Comparison of ENCODE assay signal across 1 cellular context in the genomic region with DNA sequence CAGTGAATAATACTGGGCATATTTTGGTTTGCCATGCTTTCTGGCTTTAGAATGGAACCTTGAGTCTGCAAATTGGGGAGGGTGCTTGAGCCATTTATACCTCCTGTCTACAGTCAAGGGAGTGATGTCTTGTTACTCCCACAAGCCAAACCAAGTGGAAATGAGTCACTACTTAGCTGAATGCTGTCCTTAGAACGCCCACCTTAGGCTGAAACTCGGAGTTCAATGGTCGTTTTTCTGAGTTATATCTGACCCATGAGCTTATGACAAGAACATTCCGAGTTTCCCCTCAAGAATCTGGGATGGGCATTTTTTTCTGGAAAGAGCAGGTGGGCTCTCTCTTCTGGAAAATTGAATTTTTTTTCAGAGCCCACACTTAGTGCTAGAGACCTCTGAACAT.
TF ChIP-seq lines count a peak whose summit lies in the region.

No MANE protein-coding gene starts in this region.

TF ChIP-seq in GM12878, 131 proteins besides CTCF, POLR2A, EP300 and RAD21 (continued from another document and continues in another):
- TF ChIP-seq SREBF1 (IDR thresholded peaks at IDR 0.05; ENCODE audit: low read length) (no peak), MTA2 (IDR thresholded peaks at IDR 0.05; ENCODE audit: low read depth) (peak; percentile 37; the same call in 1 of the 2 replicates), ZNF207 (IDR thresholded peaks at IDR 0.05; ENCODE audit: borderline replicate concordance) (no peak), WRNIP1 (IDR thresholded peaks at IDR 0.05; ENCODE audit: borderline replicate concordance, low read depth, low read length) (no peak), NFYA (IDR thresholded peaks at IDR 0.05; ENCODE audit: borderline replicate concordance, low read depth, low read length) (no peak), KDM1A (IDR thresholded peaks at IDR 0.05; ENCODE audit: borderline replicate concordance) (no peak), TCF3 (IDR thresholded peaks at IDR 0.05; ENCODE audit: borderline replicate concordance, insufficient read depth, low read depth, low read length) (no peak), ZNF384 (IDR thresholded peaks at IDR 0.05; ENCODE audit: borderline replicate concordance, low read depth, low read length) (no peak), SMAD1 (IDR thresholded peaks at IDR 0.05; ENCODE audit: low read depth, partially characterized antibody) (no peak), EED (IDR thresholded peaks at IDR 0.05; ENCODE audit: low read depth) (peak; percentile 83), DPF2 (IDR thresholded peaks at IDR 0.05) (peak; percentile 50; the same call in 1 of the 2 replicates), SP1 (IDR thresholded peaks at IDR 0.05; ENCODE audit: low read depth, low read length) (peak; percentile 21), CBX3 (IDR thresholded peaks at IDR 0.05; ENCODE audit: borderline replicate concordance, low read depth) (no peak), NFIC (IDR thresholded peaks at IDR 0.05; ENCODE audit: low read depth, low read length) (peak; percentile 89; the same call in 1 of the 2 replicates), RELA (IDR thresholded peaks at IDR 0.05; ENCODE audit: borderline replicate concordance, partially characterized antibody) (no peak), BRCA1 (IDR thresholded peaks at IDR 0.05; ENCODE audit: low read depth, low read length) (no peak), SMARCA5 (IDR thresholded peaks at IDR 0.05) (no peak), HCFC1 (IDR thresholded peaks at IDR 0.05; ENCODE audit: low read length) (no peak), POU2F2 (IDR thresholded peaks at IDR 0.05; ENCODE audit: borderline replicate concordance, low read depth, low read length) (no peak), HDAC6 (IDR thresholded peaks at IDR 0.05; ENCODE audit: unreplicated experiment) (no peak), JUNB (IDR thresholded peaks at IDR 0.05) (peak; percentile 75; the same call in 1 of the 2 replicates), JUND (IDR thresholded peaks at IDR 0.05; ENCODE audit: low read depth, low read length) (no peak), TCF12 (IDR thresholded peaks at IDR 0.05; ENCODE audit: low read depth, low read length) (no peak), IKZF1 (conservative IDR thresholded peaks at IDR 0.05) (peak; percentile 80), IKZF2 (IDR thresholded peaks at IDR 0.05) (peak; percentile 71 to 80), TBL1XR1 (IDR thresholded peaks at IDR 0.05; ENCODE audit: low read depth, low read length) (no peak), IRF4 (IDR thresholded peaks at IDR 0.05; ENCODE audit: low read depth, low read length) (peak; percentile 79; the same call in 1 of the 2 replicates), SIX5 (IDR thresholded peaks at IDR 0.05; ENCODE audit: low read depth, low read length, severe bottlenecking) (no peak), NFXL1 (IDR thresholded peaks at IDR 0.05; ENCODE audit: borderline replicate concordance) (no peak), MTA3 (IDR thresholded peaks at IDR 0.05; ENCODE audit: borderline replicate concordance, low read length) (no peak), ZBED1 (IDR thresholded peaks at IDR 0.05; ENCODE audit: borderline replicate concordance) (peak; percentile 65; the same call in 1 of the 2 replicates), CREB1 (IDR thresholded peaks at IDR 0.05; ENCODE audit: low read depth) (0 out of 2 replicates have a peak, but pooled peaks have one; percentile 21), FOXM1 (IDR thresholded peaks at IDR 0.05; ENCODE audit: low read depth, low read length) (peak; percentile 78; the same call in 1 of the 2 replicates), YY1 (IDR thresholded peaks at IDR 0.05; ENCODE audit: low read depth, low read length) (no peak), NR2F1 (conservative IDR thresholded peaks at IDR 0.05) (no peak), STAT3 (IDR thresholded peaks at IDR 0.05; ENCODE audit: low read depth, low read length) (no peak), SUPT20H (IDR thresholded peaks at IDR 0.05; ENCODE audit: borderline replicate concordance, control insufficient read depth, low read depth, low read length) (no peak), EGR1 (IDR thresholded peaks at IDR 0.05; ENCODE audit: borderline replicate concordance in 1 of 2, low read depth in 2 of 2, low read length in 2 of 2) (peak in 1 of 2 experiments; percentile 64; a peak in 1 of 3 replicates), RFX5 (IDR thresholded peaks at IDR 0.05; ENCODE audit: low read depth, low read length) (no peak), PAX8 (IDR thresholded peaks at IDR 0.05) (no peak), FOS (IDR thresholded peaks at IDR 0.05; ENCODE audit: borderline replicate concordance, extremely low read depth, insufficient read length) (no peak), PAX5 (IDR thresholded peaks at IDR 0.05; ENCODE audit: borderline replicate concordance, low read depth, low read length) (peak; percentile 61; the same call in 1 of the 2 replicates), SMC3 (IDR thresholded peaks at IDR 0.05; ENCODE audit: borderline replicate concordance, low read length) (no peak)
- TF ChIP-seq, protein P1, sequence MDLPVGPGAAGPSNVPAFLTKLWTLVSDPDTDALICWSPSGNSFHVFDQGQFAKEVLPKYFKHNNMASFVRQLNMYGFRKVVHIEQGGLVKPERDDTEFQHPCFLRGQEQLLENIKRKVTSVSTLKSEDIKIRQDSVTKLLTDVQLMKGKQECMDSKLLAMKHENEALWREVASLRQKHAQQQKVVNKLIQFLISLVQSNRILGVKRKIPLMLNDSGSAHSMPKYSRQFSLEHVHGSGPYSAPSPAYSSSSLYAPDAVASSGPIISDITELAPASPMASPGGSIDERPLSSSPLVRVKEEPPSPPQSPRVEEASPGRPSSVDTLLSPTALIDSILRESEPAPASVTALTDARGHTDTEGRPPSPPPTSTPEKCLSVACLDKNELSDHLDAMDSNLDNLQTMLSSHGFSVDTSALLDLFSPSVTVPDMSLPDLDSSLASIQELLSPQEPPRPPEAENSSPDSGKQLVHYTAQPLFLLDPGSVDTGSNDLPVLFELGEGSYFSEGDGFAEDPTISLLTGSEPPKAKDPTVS (IDR thresholded peaks at IDR 0.05; ENCODE audit: low read depth, low read length) = no peak
- TF ChIP-seq, protein P2, sequence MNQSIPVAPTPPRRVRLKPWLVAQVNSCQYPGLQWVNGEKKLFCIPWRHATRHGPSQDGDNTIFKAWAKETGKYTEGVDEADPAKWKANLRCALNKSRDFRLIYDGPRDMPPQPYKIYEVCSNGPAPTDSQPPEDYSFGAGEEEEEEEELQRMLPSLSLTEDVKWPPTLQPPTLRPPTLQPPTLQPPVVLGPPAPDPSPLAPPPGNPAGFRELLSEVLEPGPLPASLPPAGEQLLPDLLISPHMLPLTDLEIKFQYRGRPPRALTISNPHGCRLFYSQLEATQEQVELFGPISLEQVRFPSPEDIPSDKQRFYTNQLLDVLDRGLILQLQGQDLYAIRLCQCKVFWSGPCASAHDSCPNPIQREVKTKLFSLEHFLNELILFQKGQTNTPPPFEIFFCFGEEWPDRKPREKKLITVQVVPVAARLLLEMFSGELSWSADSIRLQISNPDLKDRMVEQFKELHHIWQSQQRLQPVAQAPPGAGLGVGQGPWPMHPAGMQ (IDR thresholded peaks at IDR 0.05; ENCODE audit: borderline replicate concordance) = no peak
- TF ChIP-seq, protein P3, sequence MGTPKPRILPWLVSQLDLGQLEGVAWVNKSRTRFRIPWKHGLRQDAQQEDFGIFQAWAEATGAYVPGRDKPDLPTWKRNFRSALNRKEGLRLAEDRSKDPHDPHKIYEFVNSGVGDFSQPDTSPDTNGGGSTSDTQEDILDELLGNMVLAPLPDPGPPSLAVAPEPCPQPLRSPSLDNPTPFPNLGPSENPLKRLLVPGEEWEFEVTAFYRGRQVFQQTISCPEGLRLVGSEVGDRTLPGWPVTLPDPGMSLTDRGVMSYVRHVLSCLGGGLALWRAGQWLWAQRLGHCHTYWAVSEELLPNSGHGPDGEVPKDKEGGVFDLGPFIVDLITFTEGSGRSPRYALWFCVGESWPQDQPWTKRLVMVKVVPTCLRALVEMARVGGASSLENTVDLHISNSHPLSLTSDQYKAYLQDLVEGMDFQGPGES (IDR thresholded peaks at IDR 0.05) = no peak
- TF ChIP-seq, protein P4, sequence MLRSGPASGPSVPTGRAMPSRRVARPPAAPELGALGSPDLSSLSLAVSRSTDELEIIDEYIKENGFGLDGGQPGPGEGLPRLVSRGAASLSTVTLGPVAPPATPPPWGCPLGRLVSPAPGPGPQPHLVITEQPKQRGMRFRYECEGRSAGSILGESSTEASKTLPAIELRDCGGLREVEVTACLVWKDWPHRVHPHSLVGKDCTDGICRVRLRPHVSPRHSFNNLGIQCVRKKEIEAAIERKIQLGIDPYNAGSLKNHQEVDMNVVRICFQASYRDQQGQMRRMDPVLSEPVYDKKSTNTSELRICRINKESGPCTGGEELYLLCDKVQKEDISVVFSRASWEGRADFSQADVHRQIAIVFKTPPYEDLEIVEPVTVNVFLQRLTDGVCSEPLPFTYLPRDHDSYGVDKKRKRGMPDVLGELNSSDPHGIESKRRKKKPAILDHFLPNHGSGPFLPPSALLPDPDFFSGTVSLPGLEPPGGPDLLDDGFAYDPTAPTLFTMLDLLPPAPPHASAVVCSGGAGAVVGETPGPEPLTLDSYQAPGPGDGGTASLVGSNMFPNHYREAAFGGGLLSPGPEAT (IDR thresholded peaks at IDR 0.05; ENCODE audit: low read depth) = peak; percentile 20; the same call in 1 of the 2 replicates
- TF ChIP-seq, protein P5, sequence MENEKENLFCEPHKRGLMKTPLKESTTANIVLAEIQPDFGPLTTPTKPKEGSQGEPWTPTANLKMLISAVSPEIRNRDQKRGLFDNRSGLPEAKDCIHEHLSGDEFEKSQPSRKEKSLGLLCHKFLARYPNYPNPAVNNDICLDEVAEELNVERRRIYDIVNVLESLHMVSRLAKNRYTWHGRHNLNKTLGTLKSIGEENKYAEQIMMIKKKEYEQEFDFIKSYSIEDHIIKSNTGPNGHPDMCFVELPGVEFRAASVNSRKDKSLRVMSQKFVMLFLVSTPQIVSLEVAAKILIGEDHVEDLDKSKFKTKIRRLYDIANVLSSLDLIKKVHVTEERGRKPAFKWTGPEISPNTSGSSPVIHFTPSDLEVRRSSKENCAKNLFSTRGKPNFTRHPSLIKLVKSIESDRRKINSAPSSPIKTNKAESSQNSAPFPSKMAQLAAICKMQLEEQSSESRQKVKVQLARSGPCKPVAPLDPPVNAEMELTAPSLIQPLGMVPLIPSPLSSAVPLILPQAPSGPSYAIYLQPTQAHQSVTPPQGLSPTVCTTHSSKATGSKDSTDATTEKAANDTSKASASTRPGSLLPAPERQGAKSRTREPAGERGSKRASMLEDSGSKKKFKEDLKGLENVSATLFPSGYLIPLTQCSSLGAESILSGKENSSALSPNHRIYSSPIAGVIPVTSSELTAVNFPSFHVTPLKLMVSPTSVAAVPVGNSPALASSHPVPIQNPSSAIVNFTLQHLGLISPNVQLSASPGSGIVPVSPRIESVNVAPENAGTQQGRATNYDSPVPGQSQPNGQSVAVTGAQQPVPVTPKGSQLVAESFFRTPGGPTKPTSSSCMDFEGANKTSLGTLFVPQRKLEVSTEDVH (IDR thresholded peaks at IDR 0.05; ENCODE audit: low read depth, partially characterized antibody) = no peak
- TF ChIP-seq, protein P6, sequence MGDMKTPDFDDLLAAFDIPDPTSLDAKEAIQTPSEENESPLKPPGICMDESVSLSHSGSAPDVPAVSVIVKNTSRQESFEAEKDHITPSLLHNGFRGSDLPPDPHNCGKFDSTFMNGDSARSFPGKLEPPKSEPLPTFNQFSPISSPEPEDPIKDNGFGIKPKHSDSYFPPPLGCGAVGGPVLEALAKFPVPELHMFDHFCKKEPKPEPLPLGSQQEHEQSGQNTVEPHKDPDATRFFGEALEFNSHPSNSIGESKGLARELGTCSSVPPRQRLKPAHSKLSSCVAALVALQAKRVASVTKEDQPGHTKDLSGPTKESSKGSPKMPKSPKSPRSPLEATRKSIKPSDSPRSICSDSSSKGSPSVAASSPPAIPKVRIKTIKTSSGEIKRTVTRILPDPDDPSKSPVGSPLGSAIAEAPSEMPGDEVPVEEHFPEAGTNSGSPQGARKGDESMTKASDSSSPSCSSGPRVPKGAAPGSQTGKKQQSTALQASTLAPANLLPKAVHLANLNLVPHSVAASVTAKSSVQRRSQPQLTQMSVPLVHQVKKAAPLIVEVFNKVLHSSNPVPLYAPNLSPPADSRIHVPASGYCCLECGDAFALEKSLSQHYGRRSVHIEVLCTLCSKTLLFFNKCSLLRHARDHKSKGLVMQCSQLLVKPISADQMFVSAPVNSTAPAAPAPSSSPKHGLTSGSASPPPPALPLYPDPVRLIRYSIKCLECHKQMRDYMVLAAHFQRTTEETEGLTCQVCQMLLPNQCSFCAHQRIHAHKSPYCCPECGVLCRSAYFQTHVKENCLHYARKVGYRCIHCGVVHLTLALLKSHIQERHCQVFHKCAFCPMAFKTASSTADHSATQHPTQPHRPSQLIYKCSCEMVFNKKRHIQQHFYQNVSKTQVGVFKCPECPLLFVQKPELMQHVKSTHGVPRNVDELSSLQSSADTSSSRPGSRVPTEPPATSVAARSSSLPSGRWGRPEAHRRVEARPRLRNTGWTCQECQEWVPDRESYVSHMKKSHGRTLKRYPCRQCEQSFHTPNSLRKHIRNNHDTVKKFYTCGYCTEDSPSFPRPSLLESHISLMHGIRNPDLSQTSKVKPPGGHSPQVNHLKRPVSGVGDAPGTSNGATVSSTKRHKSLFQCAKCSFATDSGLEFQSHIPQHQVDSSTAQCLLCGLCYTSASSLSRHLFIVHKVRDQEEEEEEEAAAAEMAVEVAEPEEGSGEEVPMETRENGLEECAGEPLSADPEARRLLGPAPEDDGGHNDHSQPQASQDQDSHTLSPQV (IDR thresholded peaks at IDR 0.05) = no peak
- TF ChIP-seq, protein P7, sequence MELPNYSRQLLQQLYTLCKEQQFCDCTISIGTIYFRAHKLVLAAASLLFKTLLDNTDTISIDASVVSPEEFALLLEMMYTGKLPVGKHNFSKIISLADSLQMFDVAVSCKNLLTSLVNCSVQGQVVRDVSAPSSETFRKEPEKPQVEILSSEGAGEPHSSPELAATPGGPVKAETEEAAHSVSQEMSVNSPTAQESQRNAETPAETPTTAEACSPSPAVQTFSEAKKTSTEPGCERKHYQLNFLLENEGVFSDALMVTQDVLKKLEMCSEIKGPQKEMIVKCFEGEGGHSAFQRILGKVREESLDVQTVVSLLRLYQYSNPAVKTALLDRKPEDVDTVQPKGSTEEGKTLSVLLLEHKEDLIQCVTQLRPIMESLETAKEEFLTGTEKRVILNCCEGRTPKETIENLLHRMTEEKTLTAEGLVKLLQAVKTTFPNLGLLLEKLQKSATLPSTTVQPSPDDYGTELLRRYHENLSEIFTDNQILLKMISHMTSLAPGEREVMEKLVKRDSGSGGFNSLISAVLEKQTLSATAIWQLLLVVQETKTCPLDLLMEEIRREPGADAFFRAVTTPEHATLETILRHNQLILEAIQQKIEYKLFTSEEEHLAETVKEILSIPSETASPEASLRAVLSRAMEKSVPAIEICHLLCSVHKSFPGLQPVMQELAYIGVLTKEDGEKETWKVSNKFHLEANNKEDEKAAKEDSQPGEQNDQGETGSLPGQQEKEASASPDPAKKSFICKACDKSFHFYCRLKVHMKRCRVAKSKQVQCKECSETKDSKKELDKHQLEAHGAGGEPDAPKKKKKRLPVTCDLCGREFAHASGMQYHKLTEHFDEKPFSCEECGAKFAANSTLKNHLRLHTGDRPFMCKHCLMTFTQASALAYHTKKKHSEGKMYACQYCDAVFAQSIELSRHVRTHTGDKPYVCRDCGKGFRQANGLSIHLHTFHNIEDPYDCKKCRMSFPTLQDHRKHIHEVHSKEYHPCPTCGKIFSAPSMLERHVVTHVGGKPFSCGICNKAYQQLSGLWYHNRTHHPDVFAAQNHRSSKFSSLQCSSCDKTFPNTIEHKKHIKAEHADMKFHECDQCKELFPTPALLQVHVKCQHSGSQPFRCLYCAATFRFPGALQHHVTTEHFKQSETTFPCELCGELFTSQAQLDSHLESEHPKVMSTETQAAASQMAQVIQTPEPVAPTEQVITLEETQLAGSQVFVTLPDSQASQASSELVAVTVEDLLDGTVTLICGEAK (IDR thresholded peaks at IDR 0.05; ENCODE audit: borderline replicate concordance) = no peak
